In the genomic region with DNA sequence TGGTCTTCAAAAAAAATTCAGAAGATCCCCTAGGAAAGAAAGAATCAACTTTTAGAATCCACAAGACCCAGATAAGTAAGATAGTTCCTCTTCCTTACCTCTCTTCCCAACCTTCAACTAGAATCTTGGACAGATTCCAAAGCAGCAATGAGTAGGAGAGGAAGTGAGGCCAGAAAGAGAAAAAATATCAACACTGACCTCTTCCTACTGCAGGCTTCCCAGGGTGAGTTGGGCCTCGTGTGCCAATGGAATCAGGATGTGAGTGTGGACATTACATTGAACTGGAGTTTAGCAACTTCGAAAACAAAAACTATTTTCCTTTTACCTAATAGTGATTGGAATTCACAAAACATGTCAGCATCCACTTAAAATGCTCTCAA, we compare ENCODE assay signal across 18 cellular contexts.
A peak's percentile ranks its signal among the peaks of the same experiment; 100 is the strongest.
DNase-seq lines count a peak whose midpoint lies in the region; ATAC-seq and TF ChIP-seq lines count a peak whose summit lies in the region.
"Had no signal": no experiment of that assay in that cellular context is flagged by ENCODE, and none has a peak within 500 bp of the region (broad histone marks: within the 10 kb centered on the region; RNA-seq: fewer than 3 reads in every experiment).

No MANE protein-coding gene starts in this region.

- TF ChIP-seq CTCF in cardiac fibroblast (IDR thresholded peaks at IDR 0.05; ENCODE audit: low read depth, low read length), result no peak

- intact Hi-C loops in posterior cingulate gyrus (cut with DNase I), result no loop called here

- H3K4me3 ChIP-seq in cardiac fibroblast (replicated peaks in 1 of 2; ENCODE audit: low read depth in 2 of 2, low read length in 2 of 2), result no peak overlapping the region
- H3K4me3 ChIP-seq: BLaER1 treated with 17β-estradiol and CSF1 and Interleukin-3, amounts not matched to agents 10 nM and 100 nM; gastrocnemius medialis had no signal

- peak; percentile 22 for DNase-seq in Ammon's horn (ENCODE audit: low spot score)
- DNase-seq in KBM-7, result peak; percentile 21
- peak; percentile 42 to 55 for DNase-seq in cardiac fibroblast (ENCODE audit: low read depth in 2 of 2)
- peak; percentile 68 for DNase-seq in medulla oblongata (ENCODE audit: extremely low spot score)
- no peak for DNase-seq in posterior cingulate gyrus
- DNase-seq: activated CD4-positive, alpha-beta T cell treated with anti-CD3 and anti-CD28 coated beads for 1 hour; activated naive CD4-positive, alpha-beta T cell treated with anti-CD3 and anti-CD28 coated beads for 36 hours; DND-41; H7; NCI-H1092; NCI-H2171 treated with DMSO at 0.1 percent for 48 hours; stimulated activated CD4-positive, alpha-beta T cell treated with anti-CD3 and anti-CD28 coated beads, Interleukin-2, amount 100 ng/mL, for 48 hours; T-helper 17 cell had no signal

- in situ Hi-C loops in KBM-7 (cut with MboI; ENCODE audit: low pct_unique_long_range_greater_than_20kb, low sequenced_read_pairs), result no loop called here

- no peak for ATAC-seq in HG03159 (IDR thresholded peaks at IDR 0.05; ENCODE audit: unreplicated experiment)
- no peak for ATAC-seq in GM18861 (IDR thresholded peaks at IDR 0.05; ENCODE audit: unreplicated experiment)
- ATAC-seq in HG03565 (IDR thresholded peaks at IDR 0.05; ENCODE audit: unreplicated experiment), result no peak
- ATAC-seq: gastrocnemius medialis, T-helper 17 cell had no signal

Comparison
In these comparisons a context has a peak if more than half of its experiments do, and no peak if none do; other contexts are left out.
1. DNase-seq: peak in Ammon's horn (single experiment), KBM-7 (single experiment), cardiac fibroblast (2 of 2) and medulla oblongata (single experiment); none in posterior cingulate gyrus (0 of 10).